In genomic region chr1:46137901-46138300, GRCh38 we compare ENCODE assay signal across 14 cellular contexts. TPM values are rescaled to one million over a fixed set of nuclear protein-coding genes. Genes with fewer than 3 reads are reported as not detected.
A peak's percentile ranks its signal among the peaks of the same experiment; 100 is the strongest.
DNase-seq lines count a peak whose midpoint lies in the region; ATAC-seq and TF ChIP-seq lines count a peak whose summit lies in the region.
"Had no signal": no experiment of that assay in that cellular context is flagged by ENCODE, and none has a peak within 500 bp of the region (broad histone marks: within the 10 kb centered on the region; RNA-seq: fewer than 3 reads in every experiment).

No MANE protein-coding gene starts in this region.

- no peaks in the 10 kb centered on the region for H3K36me3 ChIP-seq in skeletal muscle satellite cell (ENCODE audit: insufficient read depth, low read length)
- H3K36me3 ChIP-seq: sigmoid colon had no signal

- peak overlapping the region; percentile 56 for H3K4me3 ChIP-seq in WI38 (ENCODE audit: low read depth, low read length)
- peak overlapping the region; percentile 27 for H3K4me3 ChIP-seq in fibroblast of pulmonary artery (replicated peaks; ENCODE audit: low read depth, low read length)
- H3K4me3 ChIP-seq in skeletal muscle satellite cell (ENCODE audit: low read length): peak overlapping the region; percentile 51
- H3K4me3 ChIP-seq: sigmoid colon had no signal

- ATAC-seq in HG02852 (IDR thresholded peaks at IDR 0.05; ENCODE audit: unreplicated experiment) (no peak), GM19467 (IDR thresholded peaks at IDR 0.05; ENCODE audit: unreplicated experiment) (no peak)
- ATAC-seq: effector memory CD8-positive, alpha-beta T cell had no signal

- peak overlapping the region; percentile 80 for H3K4me2 ChIP-seq in skeletal muscle satellite cell (ENCODE audit: low read length)

- H3K4me1 ChIP-seq in skeletal muscle satellite cell (ENCODE audit: control insufficient read depth, insufficient read depth, low read length): peaks cover 20% of the 10 kb centered on the region

- H3K9ac ChIP-seq in skeletal muscle satellite cell (ENCODE audit: low read depth, low read length): peak overlapping the region; percentile 54

- DNase-seq in Daoy (ENCODE audit: low read depth): peak; percentile 9
- peak; percentile 63 for DNase-seq in fibroblast of pulmonary artery (ENCODE audit: low read depth)
- no peak for DNase-seq in SIG-M5 (lab: John Stamatoyannopoulos, UW)
- DNase-seq in NCI-H2029 (lab: John Stamatoyannopoulos, UW): no peak
- DNase-seq: activated naive CD8-positive, alpha-beta T cell treated with anti-CD3 and anti-CD28 coated beads, Interleukin-2, amount 10 ng/mL, durations not matched to agents 7 days and 5 days; effector memory CD8-positive, alpha-beta T cell; MM.1S; NCI-H345; sigmoid colon; T1000 had no signal

- H3K9me3 ChIP-seq in skeletal muscle satellite cell (replicated peaks; ENCODE audit: low read length): no peaks in the 10 kb centered on the region
- H3K9me3 ChIP-seq: sigmoid colon had no signal

- TF ChIP-seq CTCF in WI38 (IDR thresholded peaks at IDR 0.05; ENCODE audit: low read depth, low read length): no peak
- no peak for TF ChIP-seq CTCF in fibroblast of pulmonary artery (IDR thresholded peaks at IDR 0.05; ENCODE audit: low read length, missing control alignments)

- H3K27me3 ChIP-seq in skeletal muscle satellite cell (ENCODE audit: control insufficient read depth, insufficient read depth, low read length): no peaks in the 10 kb centered on the region
- H3K27me3 ChIP-seq: sigmoid colon had no signal

RNA-seq across cellular contexts. Expression of gene PIK3R3, which starts 5.5 kb away (rescaled TPM):
- total RNA-seq in Daoy (2014; rRNA removed; shearing (Covaris generic)): 17.7 and 30.2 TPM in 2 replicates
- total RNA-seq in skeletal muscle satellite cell (2012; rRNA removed): 2.3 and 2.4 TPM in 2 replicates

RNA-seq across cellular contexts. Expression of gene TSPAN1, which starts 37.0 kb away (rescaled TPM):
- total RNA-seq in Daoy (2014; rRNA removed; shearing (Covaris generic)): 2.7 TPM in 1 of 2 replicates, not detected in the other
- total RNA-seq in skeletal muscle satellite cell (2012; rRNA removed): 0.51 TPM in 1 of 2 replicates, not detected in the other
- total RNA-seq: activated naive CD8-positive, alpha-beta T cell treated with anti-CD3 and anti-CD28 coated beads, Interleukin-2, amount 10 ng/mL, durations not matched to agents 7 days and 5 days had no signal

RNA-seq across cellular contexts. Expression of gene P3R3URF, which starts 38.4 kb away (rescaled TPM):
- total RNA-seq in Daoy (2014; rRNA removed; shearing (Covaris generic)): not detected in 2 replicates
- not detected in 2 replicates for total RNA-seq in skeletal muscle satellite cell (2012; rRNA removed)
- total RNA-seq: activated naive CD8-positive, alpha-beta T cell treated with anti-CD3 and anti-CD28 coated beads, Interleukin-2, amount 10 ng/mL, durations not matched to agents 7 days and 5 days; sigmoid colon had no signal

Comparison
In these comparisons a context has a peak if more than half of its experiments do, and no peak if none do; other contexts are left out.
1. DNase-seq: peak in Daoy (single experiment) and fibroblast of pulmonary artery (single experiment); none in SIG-M5 (single experiment) and NCI-H2029 (single experiment).
2. Peak in every context shown above with its lines, with median percentiles within 50 percentile points of each other: H3K4me3 ChIP-seq.